8 cellular contexts compared by ENCODE assay signal in the genomic region with DNA sequence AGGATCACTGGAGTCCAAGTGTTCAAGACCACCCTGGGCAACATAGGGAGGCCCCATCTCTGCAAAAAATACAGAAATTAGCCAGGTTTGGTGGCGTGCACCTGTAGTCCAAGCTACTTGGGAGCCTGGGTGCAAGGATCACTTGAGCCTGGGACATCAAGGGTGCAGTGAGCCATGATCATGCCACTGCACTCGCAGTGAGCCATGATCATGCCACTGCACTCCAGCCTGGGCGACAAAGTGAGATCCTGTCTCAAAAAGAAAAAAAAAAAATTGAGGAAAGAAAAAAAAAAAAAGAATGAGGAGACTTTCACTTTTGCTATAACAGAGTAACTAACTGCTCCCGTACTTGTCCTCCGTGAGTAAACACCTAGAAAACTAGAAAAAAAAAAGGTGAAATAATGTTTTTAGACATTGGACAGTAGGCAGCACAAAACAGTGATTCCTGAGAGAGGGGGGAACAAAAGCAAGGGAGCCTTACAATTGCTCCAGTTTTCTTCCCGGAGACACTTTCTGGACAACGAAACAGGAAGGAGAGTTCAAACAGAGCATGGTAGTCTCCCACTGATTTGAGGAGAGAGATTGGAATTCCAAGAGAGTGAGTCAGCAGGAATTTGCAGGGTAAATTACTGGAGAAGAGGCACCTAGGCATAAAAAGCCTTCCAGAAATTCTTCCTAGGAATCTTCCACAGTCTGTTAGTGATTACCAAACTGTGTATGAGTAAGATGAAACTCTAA. TPM values are rescaled to one million over a fixed set of nuclear protein-coding genes. Genes with fewer than 3 reads are reported as not detected.
DNase-seq lines count a peak whose midpoint lies in the region; ATAC-seq and TF ChIP-seq lines count a peak whose summit lies in the region.

No MANE protein-coding gene starts in this region.

- TF ChIP-seq EP300 in upper lobe of left lung (IDR thresholded peaks at IDR 0.05), result no peak

- no peaks in the 10 kb centered on the region for H3K9me2 ChIP-seq in DOHH2 (replicated peaks; ENCODE audit: control insufficient read depth, low read length)
- H3K9me2 ChIP-seq in OCI-LY1 (ENCODE audit: low read depth, low read length), result no peaks in the 10 kb centered on the region

- no peak overlapping the region for H3K27ac ChIP-seq in DOHH2 (ENCODE audit: low read depth, low read length)
- H3K27ac ChIP-seq in OCI-LY1 (ENCODE audit: low read depth, low read length, poor library complexity, severe bottlenecking), result no peak overlapping the region
- peak overlapping the region; percentile 72 to 87 (median 80) for H3K27ac ChIP-seq in upper lobe of left lung

- H3K4me3 Mint-ChIP-seq in memory B cell, result peak overlapping the region; percentile 66

- peak overlapping the region; percentile 60 for H2AFZ ChIP-seq in OCI-LY1 (ENCODE audit: low read length)

- ATAC-seq in memory B cell (ENCODE audit: low read depth), result no peak
- ATAC-seq in upper lobe of left lung (ENCODE audit: low FRiP score in 2 of 2), result peak; percentile 58 to 88

- H3F3A ChIP-seq in DOHH2 (ENCODE audit: control insufficient read depth, insufficient read depth) (peaks cover 12% of the 10 kb centered on the region), OCI-LY1 (ENCODE audit: insufficient read depth, low read length) (no peaks in the 10 kb centered on the region)

- H4K20me1 ChIP-seq in DOHH2 (ENCODE audit: control insufficient read depth, insufficient read depth, low read depth, low read length), result no peaks in the 10 kb centered on the region
- H4K20me1 ChIP-seq in OCI-LY1 (ENCODE audit: insufficient read depth, low read length), result no peaks in the 10 kb centered on the region

- peak; percentile 94 for DNase-seq in dermis blood vessel endothelial cell
- DNase-seq in memory B cell (ENCODE audit: low spot score in 2 of 2), result no peak
- no peak for DNase-seq in upper lobe of left lung
- DNase-seq in NCI-H1092 treated with DMSO at 0.1 percent for 48 hours (lab: John Stamatoyannopoulos, UW), result no peak
- no peak for DNase-seq in stimulated activated CD4-positive, alpha-beta T cell treated with anti-CD3 and anti-CD28 coated beads, Interleukin-4, amount 100 ng/mL, for 1 hour
- DNase-seq in NCI-H2029 treated with DMSO at 0.1 percent for 48 hours (lab: John Stamatoyannopoulos, UW), result no peak

- no peaks in the 10 kb centered on the region for H3K27me3 Mint-ChIP-seq in memory B cell

- H3K4me3 ChIP-seq in DOHH2 (ENCODE audit: low read length), result no peak overlapping the region
- no peak overlapping the region for H3K4me3 ChIP-seq in OCI-LY1 (ENCODE audit: low read depth, low read length, poor library complexity, severe bottlenecking)
- peak overlapping the region in 3 of 4 donors; percentile 30 to 44 (median 42) for H3K4me3 ChIP-seq in upper lobe of left lung

- H3K79me2 ChIP-seq in DOHH2 (ENCODE audit: control insufficient read depth, low read length), result no peaks in the 10 kb centered on the region
- H3K79me2 ChIP-seq in OCI-LY1 (ENCODE audit: insufficient read depth, low read length), result no peaks in the 10 kb centered on the region

- WGBS in upper lobe of left lung, 2 donors, result 18 to 24% methylated on average over 7 of the region's 7 CpGs

- H3K36me3 ChIP-seq in DOHH2 (ENCODE audit: control insufficient read depth, low read length), result no peaks in the 10 kb centered on the region
- no peaks in the 10 kb centered on the region; the same call in 1 of the 2 replicates for H3K36me3 ChIP-seq in OCI-LY1 (ENCODE audit: insufficient read depth, low read length)
- no peaks in the 10 kb centered on the region for H3K36me3 ChIP-seq in upper lobe of left lung

- peaks cover 10% of the 10 kb centered on the region; the same call in 1 of the 2 replicates for H3K9me3 ChIP-seq in DOHH2 (ENCODE audit: control insufficient read depth, insufficient read depth, low read length)
- H3K9me3 ChIP-seq in OCI-LY1 (ENCODE audit: low read length), result peaks cover 16% of the 10 kb centered on the region
- peaks cover 0 to 5% (median 2%) of the 10 kb centered on the region in 4 donors for H3K9me3 ChIP-seq in upper lobe of left lung

- H3K4me2 ChIP-seq in DOHH2 (ENCODE audit: low read length) (0 out of 2 replicates have a peak overlapping the region, but pooled peaks have one; percentile 34), OCI-LY1 (ENCODE audit: low read length) (peak overlapping the region; percentile 38)

- H3K27me3 ChIP-seq in DOHH2 (ENCODE audit: control insufficient read depth, low read length) (no peaks in the 10 kb centered on the region), OCI-LY1 (ENCODE audit: insufficient read depth, low read length) (no peaks in the 10 kb centered on the region), upper lobe of left lung (no peaks in the 10 kb centered on the region)

- TF ChIP-seq CTCF in DOHH2 (IDR thresholded peaks at IDR 0.05; ENCODE audit: low read depth, low read length, poor library complexity, severe bottlenecking) (no peak), OCI-LY1 (IDR thresholded peaks at IDR 0.05; ENCODE audit: low read length) (no peak), upper lobe of left lung (IDR thresholded peaks at IDR 0.05) (no peak)

- H3K36me3 Mint-ChIP-seq in memory B cell, result no peaks in the 10 kb centered on the region

- peak overlapping the region; percentile 28; the same call in 1 of the 2 replicates for H3K9ac ChIP-seq in OCI-LY1 (ENCODE audit: low read length)

- H3K27ac Mint-ChIP-seq in memory B cell, result peak overlapping the region; percentile 48

- TF ChIP-seq POLR2A in upper lobe of left lung (IDR thresholded peaks at IDR 0.05), result peak in 1 of 4 donors; percentile 15

- peaks cover 5% of the 10 kb centered on the region for H3K9me3 Mint-ChIP-seq in memory B cell

- peaks cover 5% of the 10 kb centered on the region for H3K4me1 Mint-ChIP-seq in memory B cell

- H3K4me1 ChIP-seq in DOHH2 (ENCODE audit: control insufficient read depth, low read length) (peaks cover 5% of the 10 kb centered on the region), OCI-LY1 (ENCODE audit: insufficient read depth, low read length, severe bottlenecking) (peaks cover 10% of the 10 kb centered on the region), upper lobe of left lung (peaks cover 0 to 15% (median 4%) of the 10 kb centered on the region in 4 donors)

RNA-seq across cellular contexts. Expression of a gene that starts 6.9 kb away (rescaled TPM):
- total RNA-seq in dermis blood vessel endothelial cell (13.1 and 14.4 TPM in 2 replicates), upper lobe of left lung (10 to 100 TPM in 3 of 6 donors, 1 to 10 TPM in 3; 7.9 to 15.0 (median 10.0) TPM)

RNA-seq across cellular contexts. Expression of a gene that starts 13.6 kb away (rescaled TPM):
- total RNA-seq in dermis blood vessel endothelial cell (11.9 and 16.4 TPM in 2 replicates), upper lobe of left lung (10 to 100 TPM in 5 of 6 donors, 1 to 10 TPM in 1; 10.0 to 16.9 (median 14.5) TPM)

RNA-seq across cellular contexts. Expression of a gene that starts 49.6 kb away (rescaled TPM):
- total RNA-seq in dermis blood vessel endothelial cell, result 113 and 174 TPM in 2 replicates
- total RNA-seq in upper lobe of left lung, result 10 to 100 TPM; 68.2 to 97.6 (median 81.3) TPM

Comparison
In these comparisons a context has a peak if more than half of its experiments do, and no peak if none do; other contexts are left out.
1. H3K27ac ChIP-seq: peak in upper lobe of left lung (4 of 4); none in DOHH2 (single experiment) and OCI-LY1 (single experiment).
2. H3K4me3 ChIP-seq: peak in upper lobe of left lung (3 of 4); none in DOHH2 (single experiment) and OCI-LY1 (single experiment).